In genomic region chr7:23531794-23532489, GRCh38 we compare ENCODE assay signal across 1 cellular context.
TF ChIP-seq lines count a peak whose summit lies in the region.

TRA2A (minus strand) TSS chr7:23531981; CDS start chr7:23531824, 157 bp downstream.

TF ChIP-seq in liver, 16 proteins besides CTCF, POLR2A, EP300 and RAD21 (continued from another document):
- TF ChIP-seq REST (IDR thresholded peaks at IDR 0.05), result peak; percentile 94
TF ChIP-seq in liver: peak in this region for 7.
